ENCODE assay signal across 30 cellular contexts in genomic region chr5:124457901-124458300, GRCh38.
"Had no signal": no experiment of that assay in that cellular context is flagged by ENCODE, and none has a peak within 500 bp of the region (broad histone marks: within the 10 kb centered on the region; RNA-seq: fewer than 3 reads in every experiment).

No MANE protein-coding gene starts in this region.

- H3K4me1 Mint-ChIP-seq: activated CD4-positive, alpha-beta memory T cell treated with anti-CD3 and anti-CD28 coated beads, Interleukin-2, amount 10 ng/mL, durations not matched to agents 7 days and 5 days; activated naive CD4-positive, alpha-beta T cell treated with anti-CD3 and anti-CD28 coated beads, Interleukin-2, amount 10 ng/mL, durations not matched to agents 7 days and 5 days; naive thymus-derived CD4-positive, alpha-beta T cell had no signal

- H3K4me3 Mint-ChIP-seq: activated CD4-positive, alpha-beta memory T cell treated with anti-CD3 and anti-CD28 coated beads, Interleukin-2, amount 10 ng/mL, durations not matched to agents 7 days and 5 days; activated CD4-positive, alpha-beta T cell treated with anti-CD3 and anti-CD28 coated beads, Interleukin-2, amount 10 ng/mL, durations not matched to agents 7 days and 5 days; activated naive CD4-positive, alpha-beta T cell treated with anti-CD3 and anti-CD28 coated beads, Interleukin-2, amount 10 ng/mL, durations not matched to agents 7 days and 5 days; activated naive CD8-positive, alpha-beta T cell treated with anti-CD3 and anti-CD28 coated beads, Interleukin-2, amount 10 ng/mL, durations not matched to agents 7 days and 5 days; activated T-cell treated with anti-CD3 and anti-CD28 coated beads, Interleukin-2, amount 50 U/mL, for 24 hours; effector memory CD8-positive, alpha-beta T cell; naive thymus-derived CD4-positive, alpha-beta T cell; stimulated activated memory B cell treated with anti-CD40 and anti-IgM and Interleukin-4, amounts not matched to agents 10 μg/mL and 1 μg/mL and 100 μg/mL, for 72 hours had no signal

- H3K79me2 ChIP-seq: hepatocyte, parathyroid adenoma had no signal

- H3K4me2 ChIP-seq: hepatocyte, smooth muscle cell had no signal

- H3K36me3 ChIP-seq: ascending aorta, brain microvascular endothelial cell, gastrocnemius medialis, sigmoid colon, stomach, thyroid gland, upper lobe of left lung had no signal

- H3K36me3 Mint-ChIP-seq: activated naive CD4-positive, alpha-beta T cell treated with anti-CD3 and anti-CD28 coated beads, Interleukin-2, amount 10 ng/mL, durations not matched to agents 7 days and 5 days; activated naive CD8-positive, alpha-beta T cell treated with anti-CD3 and anti-CD28 coated beads, Interleukin-2, amount 10 ng/mL, durations not matched to agents 7 days and 5 days; naive thymus-derived CD4-positive, alpha-beta T cell had no signal

- H3K27ac ChIP-seq: ascending aorta, brain microvascular endothelial cell, gastrocnemius medialis, hepatocyte, parathyroid adenoma, psoas muscle, sigmoid colon, stomach, thyroid gland, upper lobe of left lung had no signal

- H3K27ac Mint-ChIP-seq: activated CD4-positive, alpha-beta memory T cell treated with anti-CD3 and anti-CD28 coated beads, Interleukin-2, amount 10 ng/mL, durations not matched to agents 7 days and 5 days; activated CD4-positive, alpha-beta T cell treated with anti-CD3 and anti-CD28 coated beads, Interleukin-2, amount 10 ng/mL, durations not matched to agents 7 days and 5 days; activated naive CD4-positive, alpha-beta T cell treated with anti-CD3 and anti-CD28 coated beads, Interleukin-2, amount 10 ng/mL, durations not matched to agents 7 days and 5 days; activated naive CD8-positive, alpha-beta T cell treated with anti-CD3 and anti-CD28 coated beads, Interleukin-2, amount 10 ng/mL, durations not matched to agents 7 days and 5 days; activated T-cell treated with anti-CD3 and anti-CD28 coated beads, Interleukin-2, amount 50 U/mL, for 24 hours; effector memory CD8-positive, alpha-beta T cell; naive thymus-derived CD4-positive, alpha-beta T cell; stimulated activated memory B cell treated with anti-CD40 and anti-IgM and Interleukin-4, amounts not matched to agents 10 μg/mL and 1 μg/mL and 100 μg/mL, for 72 hours had no signal

- H3K27me3 Mint-ChIP-seq: activated CD4-positive, alpha-beta memory T cell treated with anti-CD3 and anti-CD28 coated beads, Interleukin-2, amount 10 ng/mL, durations not matched to agents 7 days and 5 days; activated CD4-positive, alpha-beta T cell treated with anti-CD3 and anti-CD28 coated beads, Interleukin-2, amount 10 ng/mL, durations not matched to agents 7 days and 5 days; activated naive CD4-positive, alpha-beta T cell treated with anti-CD3 and anti-CD28 coated beads, Interleukin-2, amount 10 ng/mL, durations not matched to agents 7 days and 5 days; activated T-cell treated with anti-CD3 and anti-CD28 coated beads, Interleukin-2, amount 50 U/mL, for 24 hours; effector memory CD8-positive, alpha-beta T cell; stimulated activated memory B cell treated with anti-CD40 and anti-IgM and Interleukin-4, amounts not matched to agents 10 μg/mL and 1 μg/mL and 100 μg/mL, for 72 hours had no signal

- H3K27me3 ChIP-seq: ascending aorta, brain microvascular endothelial cell, gastrocnemius medialis, hepatocyte, sigmoid colon, stomach, thyroid gland, upper lobe of left lung had no signal

- H3K9me3 ChIP-seq: ascending aorta, gastrocnemius medialis, psoas muscle, sigmoid colon, thyroid gland, upper lobe of left lung had no signal

- ATAC-seq: effector memory CD8-positive, alpha-beta T cell; gastrocnemius medialis; left cardiac atrium; left ventricle myocardium superior; naive thymus-derived CD4-positive, alpha-beta T cell; psoas muscle; stimulated activated memory B cell treated with anti-CD40 and anti-IgM and Interleukin-4, amounts not matched to agents 10 μg/mL and 1 μg/mL and 100 μg/mL, for 72 hours had no signal

- H3K4me3 ChIP-seq: ascending aorta, gastrocnemius medialis, hepatocyte, psoas muscle, sigmoid colon, smooth muscle cell, stomach, thyroid gland, upper lobe of left lung had no signal

- H3K9me3 Mint-ChIP-seq: activated CD4-positive, alpha-beta memory T cell treated with anti-CD3 and anti-CD28 coated beads, Interleukin-2, amount 10 ng/mL, durations not matched to agents 7 days and 5 days; activated CD4-positive, alpha-beta T cell treated with anti-CD3 and anti-CD28 coated beads, Interleukin-2, amount 10 ng/mL, durations not matched to agents 7 days and 5 days; activated naive CD8-positive, alpha-beta T cell treated with anti-CD3 and anti-CD28 coated beads, Interleukin-2, amount 10 ng/mL, durations not matched to agents 7 days and 5 days; activated T-cell treated with anti-CD3 and anti-CD28 coated beads, Interleukin-2, amount 50 U/mL, for 24 hours; effector memory CD8-positive, alpha-beta T cell had no signal

- H3K9ac ChIP-seq: parathyroid adenoma had no signal

- DNase-seq: activated CD4-positive, alpha-beta memory T cell treated with anti-CD3 and anti-CD28 coated beads, Interleukin-2, amount 10 ng/mL, durations not matched to agents 7 days and 5 days; activated CD4-positive, alpha-beta T cell treated with anti-CD3 and anti-CD28 coated beads for 1 hour; activated CD4-positive, alpha-beta T cell treated with anti-CD3 and anti-CD28 coated beads, Interleukin-2, amount 10 ng/mL, durations not matched to agents 7 days and 5 days; activated CD8-positive, alpha-beta memory T cell treated with anti-CD3 and anti-CD28 coated beads, Interleukin-2, amount 50 U/mL, for 48 hours; activated gamma-delta T cell; activated naive CD4-positive, alpha-beta T cell treated with anti-CD3 and anti-CD28 coated beads, Interleukin-2, amount 10 ng/mL, durations not matched to agents 7 days and 5 days; activated naive CD8-positive, alpha-beta T cell treated with anti-CD3 and anti-CD28 coated beads, Interleukin-2, amount 10 ng/mL, durations not matched to agents 7 days and 5 days; activated T-cell treated with anti-CD3 and anti-CD28 coated beads, Interleukin-2, amount 50 U/mL, for 24 hours; brain microvascular endothelial cell; cortex of kidney; effector memory CD8-positive, alpha-beta T cell; erythroblast; gastrocnemius medialis; left cardiac atrium; left ventricle myocardium superior; naive thymus-derived CD4-positive, alpha-beta T cell; occipital lobe; psoas muscle; sigmoid colon; stimulated activated CD4-positive, alpha-beta T cell treated with anti-CD3 and anti-CD28 coated beads, Interleukin-1b, Interleukin-23, amount 100 ng/mL, for 48 hours; stimulated activated CD4-positive, alpha-beta T cell treated with anti-CD3 and anti-CD28 coated beads, Interleukin-4, amount 100 ng/mL, for 4 hours; stimulated activated CD8-positive, alpha-beta memory T cell treated with anti-CD3 and anti-CD28 coated beads, Interleukin-4, amount 100 ng/mL, for 48 hours; stomach; thyroid gland; upper lobe of left lung had no signal

- H3K4me1 ChIP-seq: ascending aorta, gastrocnemius medialis, parathyroid adenoma, psoas muscle, upper lobe of left lung had no signal

- H2AFZ ChIP-seq: hepatocyte, parathyroid adenoma had no signal
